Comparison of ENCODE assay signal across 31 cellular contexts in the genomic region with DNA sequence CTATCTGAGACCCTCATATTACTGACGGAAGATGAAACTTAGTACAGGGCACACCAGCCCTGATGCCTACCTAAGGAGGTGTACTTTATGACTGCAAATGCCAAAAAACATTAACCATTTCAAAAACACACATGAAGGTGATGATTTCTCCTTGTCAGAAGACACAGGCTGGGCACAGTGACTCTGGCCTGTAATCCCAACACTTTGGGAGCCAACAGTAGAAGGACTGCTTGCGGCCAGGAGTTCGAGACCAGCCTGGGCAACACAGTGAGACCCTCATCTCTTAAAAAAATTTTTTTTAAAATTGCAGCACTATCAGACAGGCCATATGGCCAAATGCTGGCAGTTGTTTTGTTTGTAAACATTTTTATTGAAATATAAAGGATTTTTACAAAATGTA.
A peak's percentile ranks its signal among the peaks of the same experiment; 100 is the strongest.
DNase-seq lines count a peak whose midpoint lies in the region; ATAC-seq and TF ChIP-seq lines count a peak whose summit lies in the region.
"Had no signal": no experiment of that assay in that cellular context is flagged by ENCODE, and none has a peak within 500 bp of the region (broad histone marks: within the 10 kb centered on the region; RNA-seq: fewer than 3 reads in every experiment).

No MANE protein-coding gene starts in this region.

- no peaks in the 10 kb centered on the region for H3K27me3 ChIP-seq in CD4-positive, CD25-positive, alpha-beta regulatory T cell (ENCODE audit: control insufficient read depth, insufficient read depth, low read length)
- no peaks in the 10 kb centered on the region for H3K27me3 ChIP-seq in gastroesophageal sphincter
- no peaks in the 10 kb centered on the region for H3K27me3 ChIP-seq in gastrocnemius medialis
- H3K27me3 ChIP-seq in SJCRH30, result no peaks in the 10 kb centered on the region
- H3K27me3 ChIP-seq: BE2C, left lung, SJSA1, testis had no signal

- H3K27ac Mint-ChIP-seq in CD4-positive, CD25-positive, alpha-beta regulatory T cell, result peak overlapping the region in 2 of 3 donors; percentile 73 to 75
- H3K27ac Mint-ChIP-seq in activated T-helper 17 cell treated with anti-CD3 and anti-CD28 coated beads, Interleukin-2, amount 50 U/mL, for 72 hours, result peak overlapping the region; percentile 57
- H3K27ac Mint-ChIP-seq: activated naive CD8-positive, alpha-beta T cell treated with anti-CD3 and anti-CD28 coated beads, Interleukin-2, amount 50 U/mL, for 24 hours; mesothelial cell of epicardium had no signal

- TF ChIP-seq EP300 in gastroesophageal sphincter (IDR thresholded peaks at IDR 0.05), result no peak

- in situ Hi-C loops in gastrocnemius medialis (cut with MboI; ENCODE audit: low sequenced_read_pairs in 4 of 4), result loop anchor here in 1 of 4 donors (5.0 kb wide), 1 partner anchor 70 kb away; no protein-coding TSS in a partner anchor

- H3K27me3 Mint-ChIP-seq in CD4-positive, CD25-positive, alpha-beta regulatory T cell, result no peaks in the 10 kb centered on the region
- no peaks in the 10 kb centered on the region for H3K27me3 Mint-ChIP-seq in activated T-helper 17 cell treated with anti-CD3 and anti-CD28 coated beads, Interleukin-2, amount 50 U/mL, for 72 hours
- H3K27me3 Mint-ChIP-seq: activated naive CD8-positive, alpha-beta T cell treated with anti-CD3 and anti-CD28 coated beads, Interleukin-2, amount 50 U/mL, for 24 hours had no signal

- TF ChIP-seq CTCF in gastroesophageal sphincter (IDR thresholded peaks at IDR 0.05) (no peak), gastrocnemius medialis (IDR thresholded peaks at IDR 0.05 in 4 of 5, conservative IDR thresholded peaks at IDR 0.05 in 1 of 5) (no peak)

- peaks cover 4 to 5% of the 10 kb centered on the region in 2 experiments for H3K9me3 ChIP-seq in CD4-positive, CD25-positive, alpha-beta regulatory T cell (ENCODE audit: control insufficient read depth in 2 of 2, low read length in 2 of 2)
- H3K9me3 ChIP-seq in gastroesophageal sphincter (no peaks in the 10 kb centered on the region), gastrocnemius medialis (no peaks in the 10 kb centered on the region), SJCRH30 (replicated peaks) (no peaks in the 10 kb centered on the region)
- H3K9me3 ChIP-seq: BE2C, SJSA1, testis had no signal

- no peak overlapping the region for H3K4me3 ChIP-seq in CD4-positive, CD25-positive, alpha-beta regulatory T cell (ENCODE audit: low read depth, low read length)
- H3K4me3 ChIP-seq in gastroesophageal sphincter, result no peak overlapping the region
- H3K4me3 ChIP-seq in gastrocnemius medialis, result no peak overlapping the region
- no peak overlapping the region for H3K4me3 ChIP-seq in SJCRH30
- H3K4me3 ChIP-seq: GM12878, HAP-1, left lung, SJSA1, skin epidermis, testis had no signal

- H3K4me3 Mint-ChIP-seq in CD4-positive, CD25-positive, alpha-beta regulatory T cell, result no peak overlapping the region
- H3K4me3 Mint-ChIP-seq in activated T-helper 17 cell treated with anti-CD3 and anti-CD28 coated beads, Interleukin-2, amount 50 U/mL, for 72 hours, result no peak overlapping the region
- H3K4me3 Mint-ChIP-seq: activated naive CD8-positive, alpha-beta T cell treated with anti-CD3 and anti-CD28 coated beads, Interleukin-2, amount 50 U/mL, for 24 hours; mesothelial cell of epicardium had no signal

- H3K36me3 Mint-ChIP-seq in CD4-positive, CD25-positive, alpha-beta regulatory T cell, result peaks cover 35% of the 10 kb centered on the region
- H3K36me3 Mint-ChIP-seq in activated T-helper 17 cell treated with anti-CD3 and anti-CD28 coated beads, Interleukin-2, amount 50 U/mL, for 72 hours (ENCODE audit: low read depth), result peaks cover 42% of the 10 kb centered on the region

- WGBS in gastroesophageal sphincter (ENCODE audit: low coverage in 1 of 2), 2 donors, result 93 to 96% methylated on average over 3 of the region's 3 CpGs

- ATAC-seq in CD4-positive, CD25-positive, alpha-beta regulatory T cell (ENCODE audit: low read depth in 2 of 2), result no peak
- ATAC-seq in activated T-helper 17 cell treated with anti-CD3 and anti-CD28 coated beads, Interleukin-2, amount 50 U/mL, for 72 hours (replicated peaks), result no peak
- ATAC-seq in gastroesophageal sphincter, result no peak
- ATAC-seq in gastrocnemius medialis, result no peak
- ATAC-seq in GM21576 (IDR thresholded peaks at IDR 0.05; ENCODE audit: unreplicated experiment), result no peak
- ATAC-seq: activated naive CD8-positive, alpha-beta T cell treated with anti-CD3 and anti-CD28 coated beads, Interleukin-2, amount 50 U/mL, for 24 hours; GM12878; left lung had no signal

- DNase-seq in CD4-positive, CD25-positive, alpha-beta regulatory T cell, result no peak
- DNase-seq in gastrocnemius medialis (no peak), SJCRH30 (no peak)
- DNase-seq in activated CD4-positive, alpha-beta T cell treated with anti-CD3 and anti-CD28 coated beads, Interleukin-2, amount 50 U/mL, for 48 hours, result no peak
- DNase-seq: ACHN; activated CD4-positive, alpha-beta T cell treated with anti-CD3 and anti-CD28 coated beads for 48 hours; activated gamma-delta T cell treated with Interleukin-2 at 50 U/mL for 16 hours; activated naive CD8-positive, alpha-beta T cell treated with anti-CD3 and anti-CD28 coated beads, Interleukin-2, amount 50 U/mL, for 24 hours; activated T-cell treated with anti-CD3 and anti-CD28 coated beads, Interleukin-2, amount 50 U/mL, for 1 hour; BE2C; effector CD4-positive, alpha-beta T cell; EL; KBM-7; left lung; MM.1S; NCI-H1105 treated with DMSO at 0.1 percent for 48 hours; NCI-H187 treated with DMSO at 0.1 percent for 48 hours; NCI-H2171; NCI-H510A; RPMI8226; stimulated activated naive CD4-positive, alpha-beta T cell; T1000; testis had no signal

- peaks cover 26% of the 10 kb centered on the region for H3K36me3 ChIP-seq in CD4-positive, CD25-positive, alpha-beta regulatory T cell (ENCODE audit: control insufficient read depth, insufficient read depth, low read length)
- peaks cover 0 to 6% of the 10 kb centered on the region in 2 donors for H3K36me3 ChIP-seq in gastroesophageal sphincter
- H3K36me3 ChIP-seq in gastrocnemius medialis, result no peaks in the 10 kb centered on the region
- no peaks in the 10 kb centered on the region for H3K36me3 ChIP-seq in SJCRH30
- H3K36me3 ChIP-seq: BE2C, HAP-1, left lung, SJSA1 had no signal

- peaks cover 0 to 13% (median 5%) of the 10 kb centered on the region in 7 donors for H3K9me3 Mint-ChIP-seq in CD4-positive, CD25-positive, alpha-beta regulatory T cell
- no peaks in the 10 kb centered on the region for H3K9me3 Mint-ChIP-seq in activated T-helper 17 cell treated with anti-CD3 and anti-CD28 coated beads, Interleukin-2, amount 50 U/mL, for 72 hours

- H3K4me1 ChIP-seq in CD4-positive, CD25-positive, alpha-beta regulatory T cell (ENCODE audit: control insufficient read depth, insufficient read depth, low read length, poor library complexity, severe bottlenecking), result no peaks in the 10 kb centered on the region
- peaks cover 27 to 91% (median 34%) of the 10 kb centered on the region in 3 donors for H3K4me1 ChIP-seq in gastroesophageal sphincter
- H3K4me1 ChIP-seq in gastrocnemius medialis, result peaks cover 73 to 77% of the 10 kb centered on the region in 2 donors
- H3K4me1 ChIP-seq in SJCRH30, result peaks cover 27% of the 10 kb centered on the region
- H3K4me1 ChIP-seq: HAP-1 had no signal

- peaks cover 24 to 79% (median 63%) of the 10 kb centered on the region in 4 donors for H3K4me1 Mint-ChIP-seq in CD4-positive, CD25-positive, alpha-beta regulatory T cell
- peaks cover 55% of the 10 kb centered on the region for H3K4me1 Mint-ChIP-seq in activated T-helper 17 cell treated with anti-CD3 and anti-CD28 coated beads, Interleukin-2, amount 50 U/mL, for 72 hours

- no peak overlapping the region for H3K27ac ChIP-seq in CD4-positive, CD25-positive, alpha-beta regulatory T cell (ENCODE audit: insufficient read depth, low read length, poor library complexity, severe bottlenecking)
- H3K27ac ChIP-seq in gastroesophageal sphincter (peak overlapping the region in 3 of 4 donors; percentile 28 to 80 (median 73)), gastrocnemius medialis (peak overlapping the region; percentile 77 to 90 (median 82)), SJCRH30 (no peak overlapping the region)
- H3K27ac ChIP-seq: left lung, SJSA1, testis had no signal

- TF ChIP-seq POLR2A in gastroesophageal sphincter (IDR thresholded peaks at IDR 0.05), result no peak
- TF ChIP-seq POLR2A in gastrocnemius medialis (IDR thresholded peaks at IDR 0.05), result no peak

- intact Hi-C loops in gastrocnemius medialis (cut with DNase I; ENCODE audit: low total_unique reads), result loop anchor here (2.0 kb wide), 1 partner anchor 57 kb away; no protein-coding TSS in a partner anchor

Comparison
In these comparisons a context has a peak if more than half of its experiments do, and no peak if none do; other contexts are left out.
1. H3K27ac ChIP-seq: peak in gastroesophageal sphincter (3 of 4) and gastrocnemius medialis (4 of 4); none in CD4-positive, CD25-positive, alpha-beta regulatory T cell (single experiment) and SJCRH30 (single experiment).